In genomic region chr15:93035953-93036810, GRCh38 we compare ENCODE assay signal across 9 cellular contexts. TPM values are rescaled to one million over a fixed set of nuclear protein-coding genes. Genes with fewer than 3 reads are reported as not detected.
DNase-seq lines count a peak whose midpoint lies in the region; ATAC-seq, FAIRE-seq and TF ChIP-seq lines count a peak whose summit lies in the region.
"Had no signal": no experiment of that assay in that cellular context is flagged by ENCODE, and none has a peak within 500 bp of the region (broad histone marks: within the 10 kb centered on the region; RNA-seq: fewer than 3 reads in every experiment).

No MANE protein-coding gene starts in this region.

- H3K9ac ChIP-seq in K562 (ENCODE audit: insufficient read depth in 1 of 2, low read depth in 2 of 2, low read length in 2 of 2) (peak overlapping the region in 1 of 2 experiments; percentile 14; a peak in 1 of 4 replicates), stomach smooth muscle (ENCODE audit: low read length in 2 of 2) (no peak overlapping the region)

- H3K27ac Mint-ChIP-seq in CD8-positive, alpha-beta T cell = no peak overlapping the region

- H3K4me1 ChIP-seq in CD8-positive, alpha-beta T cell (ENCODE audit: insufficient read depth, low read length) = peaks cover 4% of the 10 kb centered on the region
- peaks cover 10 to 26% of the 10 kb centered on the region in 2 experiments; a peak in 4 of 5 replicates for H3K4me1 ChIP-seq in K562 (replicated peaks in 1 of 2; ENCODE audit: control insufficient read depth in 2 of 2, insufficient read depth in 2 of 2, low read length in 2 of 2)
- peaks cover 34% of the 10 kb centered on the region for H3K4me1 ChIP-seq in lower lobe of right lung
- peaks cover 34% of the 10 kb centered on the region for H3K4me1 ChIP-seq in stomach smooth muscle (ENCODE audit: control insufficient read depth, insufficient read depth, low read length)

- no peak for TF ChIP-seq POLR2A in K562 (conservative IDR thresholded peaks at IDR 0.05)
- no peak for TF ChIP-seq POLR2A in H54 (IDR thresholded peaks at IDR 0.05; ENCODE audit: low read depth, low read length)

- no peaks in the 10 kb centered on the region for H3K36me3 Mint-ChIP-seq in CD8-positive, alpha-beta T cell

- H4K20me1 ChIP-seq in K562 (replicated peaks; ENCODE audit: control insufficient read depth, insufficient read depth, low read length) = no peaks in the 10 kb centered on the region; the same call in 1 of the 2 replicates

- peak; percentile 9 to 53; a peak in 2 of 4 replicates for TF ChIP-seq RAD21 in K562 (CRISPR knock-in tag; conservative IDR thresholded peaks at IDR 0.05 in 1 of 2, IDR thresholded peaks at IDR 0.05 in 1 of 2)

- in situ Hi-C loops in K562 (cut with MboI) = loop anchor here (5.0 to 25.0 kb wide), 2 partner anchors 1086 to 1276 kb away; no protein-coding TSS in a partner anchor

- peak; percentile 93 for FAIRE-seq in K562 (lab: Jason Lieb, UNC)
- no peak for FAIRE-seq in H54 (lab: Jason Lieb, UNC)

- 28% methylated on average over 32 of the region's 32 CpGs for WGBS in K562 (ENCODE audit: insufficient coverage, low coverage, missing lambda C conversion rate)

- H3K27me3 Mint-ChIP-seq in CD8-positive, alpha-beta T cell (ENCODE audit: low read depth) = peaks cover 4% of the 10 kb centered on the region

- no peaks in the 10 kb centered on the region for H3K9me3 ChIP-seq in CD8-positive, alpha-beta T cell (ENCODE audit: low read length)
- H3K9me3 ChIP-seq in K562 (replicated peaks; ENCODE audit: control insufficient read depth, insufficient read depth, low read depth, low read length) (no peaks in the 10 kb centered on the region), lower lobe of right lung (no peaks in the 10 kb centered on the region), stomach smooth muscle (ENCODE audit: control insufficient read depth in 2 of 2, low read length in 2 of 2) (no peaks in the 10 kb centered on the region)

- peak in 4 of 7 experiments; percentile 20 to 52 (median 42) for DNase-seq in CD8-positive, alpha-beta T cell
- DNase-seq in SKM-1 (lab: John Stamatoyannopoulos, UW; ENCODE audit: unreplicated experiment) (peak; percentile 21), K562 (ENCODE audit: extremely low read depth in 1 of 4, low spot score in 3 of 4) (peak; percentile 62 to 77 (median 74)), lower lobe of right lung (peak; percentile 45), H54 (ENCODE audit: insufficient read length, low spot score) (no peak)

- ATAC-seq in CD8-positive, alpha-beta T cell = peak; percentile 90
- ATAC-seq in GM19397 (IDR thresholded peaks at IDR 0.05; ENCODE audit: unreplicated experiment) (peak; percentile 77), HG03520 (IDR thresholded peaks at IDR 0.05; ENCODE audit: unreplicated experiment) (peak; percentile 78), K562 (peak; percentile 83), lower lobe of right lung (peak; percentile 50 to 64)

- TF ChIP-seq CTCF in CD8-positive, alpha-beta T cell (IDR thresholded peaks at IDR 0.05) = peak; percentile 36
- TF ChIP-seq CTCF in K562 (IDR thresholded peaks at IDR 0.05 in 2 of 3, conservative IDR thresholded peaks at IDR 0.05 in 1 of 3; ENCODE audit: insufficient read depth in 2 of 3, low read depth in 1 of 3, low read length in 3 of 3) (peak; percentile 62 to 85 (median 63)), lower lobe of right lung (IDR thresholded peaks at IDR 0.05) (peak; percentile 62)

- peaks cover 8% of the 10 kb centered on the region for H3K4me1 Mint-ChIP-seq in CD8-positive, alpha-beta T cell (ENCODE audit: low read depth)

- H3K4me3 ChIP-seq in CD8-positive, alpha-beta T cell (ENCODE audit: low read depth, low read length) = no peak overlapping the region
- H3K4me3 ChIP-seq in K562 (no peak overlapping the region), lower lobe of right lung (no peak overlapping the region), stomach smooth muscle (ENCODE audit: low read length in 2 of 2) (no peak overlapping the region)

- no TSS peak for BruUV-seq in K562 (replicated peaks; lab: Mats Ljungman, UMichigan)

- no peaks in the 10 kb centered on the region for H3K9me3 Mint-ChIP-seq in CD8-positive, alpha-beta T cell

- H3K4me3 Mint-ChIP-seq in CD8-positive, alpha-beta T cell = peak overlapping the region; percentile 75

- no peaks in the 10 kb centered on the region for H3K36me3 ChIP-seq in CD8-positive, alpha-beta T cell (ENCODE audit: insufficient read depth, low read length)
- H3K36me3 ChIP-seq in K562 (ENCODE audit: control insufficient read depth, insufficient read depth, low read length) (no peaks in the 10 kb centered on the region), lower lobe of right lung (no peaks in the 10 kb centered on the region), stomach smooth muscle (ENCODE audit: control insufficient read depth in 2 of 2, insufficient read depth in 2 of 2, low read length in 2 of 2) (no peaks in the 10 kb centered on the region)

- H3K4me2 ChIP-seq in K562 (ENCODE audit: insufficient read depth, low read length) = peak overlapping the region; percentile 66

- no peaks in the 10 kb centered on the region for H3K79me2 ChIP-seq in K562 (ENCODE audit: control insufficient read depth, insufficient read depth, low read length)

- TF ChIP-seq EP300 in K562 (IDR thresholded peaks at IDR 0.05; ENCODE audit: low read length) = no peak

- H3K27ac ChIP-seq in CD8-positive, alpha-beta T cell (ENCODE audit: low read depth, low read length) = no peak overlapping the region
- H3K27ac ChIP-seq in K562 (ENCODE audit: extremely low read depth, low read depth, low read length) (no peak overlapping the region), lower lobe of right lung (no peak overlapping the region), stomach smooth muscle (ENCODE audit: low read length) (peak overlapping the region; percentile 18)

- peak overlapping the region; percentile 91 for H2AFZ ChIP-seq in K562 (ENCODE audit: low read depth, low read length)

- CTCF ChIA-PET in CD8-positive, alpha-beta T cell (lab: Charles Lee) = interaction anchor here (0.6 to 2.6 kb wide), 20 partner anchors 8 to 240 kb away, joined by 3 to 13 read pairs (median 4); no protein-coding TSS in a partner anchor
- CTCF ChIA-PET in K562 (lab: Yijun Ruan, JAX; ENCODE audit: low intra/inter-chr PET ratio) = no interaction called here

- intact Hi-C loops in CD8-positive, alpha-beta T cell (cut with DNase I, micrococcal nuclease) = loop anchor here in 1 of 2 experiments (1.0 to 2.0 kb wide), 2 partner anchors 15 to 1081 kb away; no protein-coding TSS in a partner anchor
- intact Hi-C loops in K562 (cut with micrococcal nuclease) (loop anchor here (2.0 to 10.0 kb wide), 2 partner anchors 17 to 241 kb away; no protein-coding TSS in a partner anchor), lower lobe of right lung (cut with DNase I) (no loop called here)

- POLR2A ChIA-PET in CD8-positive, alpha-beta T cell (lab: Charles Lee) = interaction anchor here (0.6 to 1.0 kb wide), 2 partner anchors 11 to 28 kb away, joined by 3 to 7 read pairs; no protein-coding TSS in a partner anchor
- POLR2A ChIA-PET in K562 (lab: Yijun Ruan, JAX) = interaction anchor here (1.5 kb wide), 1 partner anchor 302 kb away, joined by 3 read pairs; no protein-coding TSS in a partner anchor

- H3K9me1 ChIP-seq in K562 (ENCODE audit: control insufficient read depth, insufficient read depth, low read length) = peaks cover 5% of the 10 kb centered on the region

- no peaks in the 10 kb centered on the region for H3K27me3 ChIP-seq in CD8-positive, alpha-beta T cell (ENCODE audit: insufficient read depth, low read length)
- H3K27me3 ChIP-seq in K562 (ENCODE audit: control insufficient read depth in 2 of 2, insufficient read depth in 2 of 2, low read length in 2 of 2) (peaks cover 9 to 36% of the 10 kb centered on the region in 2 experiments), lower lobe of right lung (ENCODE audit: low read depth) (no peaks in the 10 kb centered on the region), stomach smooth muscle (ENCODE audit: control insufficient read depth in 1 of 2, insufficient read depth in 2 of 2, low read length in 2 of 2) (no peaks in the 10 kb centered on the region)

TF ChIP-seq in K562, 482 proteins besides CTCF, POLR2A, EP300 and RAD21 (continues in another document):
- TF ChIP-seq ZNF431 (CRISPR knock-in tag; IDR thresholded peaks at IDR 0.05) = peak; percentile 53; the same call in 1 of the 2 replicates
- 0 out of 2 replicates have a peak, but pooled peaks have one; percentile 32 for TF ChIP-seq NKRF (IDR thresholded peaks at IDR 0.05; ENCODE audit: borderline replicate concordance)
- TF ChIP-seq SMC3 (conservative IDR thresholded peaks at IDR 0.05; ENCODE audit: insufficient read depth, low read depth, low read length) = peak; percentile 44
- no peak for TF ChIP-seq ZSCAN29 (IDR thresholded peaks at IDR 0.05)

RNA-seq across cellular contexts. Expression of gene RGMA, which starts 52.8 kb away (rescaled TPM):
- 1 to 10 TPM in 1 of 2 experiments, under 1 TPM in 1; 0.50 to 1.7 TPM for total RNA-seq in CD8-positive, alpha-beta T cell
- not detected in 2 replicates for total RNA-seq in K562 (2011; cell fraction: chromatin; rRNA removed; ENCODE audit: low replicate concordance)
- total RNA-seq in K562 (2011; cell fraction: nucleolus; rRNA removed) = 0.53 TPM in 1 of 2 replicates, not detected in the other
- not detected in 2 replicates for total RNA-seq in K562 (2011; cell fraction: nucleoplasm; rRNA removed)
- total RNA-seq in K562 (2014; rRNA removed) (0.05 TPM in 1 of 2 replicates, not detected in the other), K562 (2014; rRNA removed; fragmentation: Illumina TruSeq; extraction: Trizol) (not detected in 2 replicates), K562 (2015; rRNA removed; fragmentation: Illumina TruSeq; extraction: Trizol) (not detected in 2 replicates), K562 (2021) (0.04 TPM in 1 of 2 replicates, not detected in the other), lower lobe of right lung (9.7 TPM)
- polyA plus RNA-seq in K562 (2011; rRNA removed) (not detected in 2 replicates), K562 (2014; fragmentation: Illumina TruSeq; extraction: Trizol) (not detected in 2 replicates), K562 (2014; fragmentation: Nextera tagmentation; extraction: Ambion mirVana) (under 1 TPM; 0.03 TPM), K562 (2014; rRNA removed) (not detected in 2 replicates)
- polyA plus RNA-seq in K562 (2011; cell fraction: cytosol; rRNA removed) = not detected in 2 replicates
- polyA plus RNA-seq in K562 (2011; cell fraction: nucleus; rRNA removed) = not detected in 2 replicates
- polyA plus RNA-seq in K562 (2012) = 0.12 and 0.28 TPM in 2 replicates
- polyA minus RNA-seq in K562 (2011; rRNA and poly(A)+ RNA removed) = not detected in 2 replicates
- not detected in 2 replicates for polyA minus RNA-seq in K562 (2011; cell fraction: cytosol; rRNA and poly(A)+ RNA removed)
- polyA minus RNA-seq in K562 (2011; cell fraction: nucleus; rRNA and poly(A)+ RNA removed) = not detected in 2 replicates
- total RNA-seq: RPMI7951 had no signal
